ENCODE assay signal across 18 cellular contexts in genomic region chr2:8582191-8582849, GRCh38.
DNase-seq lines count a peak whose midpoint lies in the region; ATAC-seq and TF ChIP-seq lines count a peak whose summit lies in the region.
"Had no signal": no experiment of that assay in that cellular context is flagged by ENCODE, and none has a peak within 500 bp of the region (broad histone marks: within the 10 kb centered on the region; RNA-seq: fewer than 3 reads in every experiment).

No MANE protein-coding gene starts in this region.

- H3K4me3 Mint-ChIP-seq in chondrocyte (ENCODE audit: unreplicated experiment) (no peak overlapping the region), WTC11 (no peak overlapping the region)
- H3K4me3 Mint-ChIP-seq: activated T-cell treated with anti-CD3 and anti-CD28 coated beads, Interleukin-2, amount 50 U/mL, for 24 hours had no signal

- H3K36me3 Mint-ChIP-seq in chondrocyte (ENCODE audit: low read depth): no peaks in the 10 kb centered on the region
- no peaks in the 10 kb centered on the region for H3K36me3 Mint-ChIP-seq in WTC11
- H3K36me3 Mint-ChIP-seq: naive thymus-derived CD4-positive, alpha-beta T cell had no signal

- H3K79me2 ChIP-seq in hepatocyte: peaks cover 2% of the 10 kb centered on the region

- H3K4me3 ChIP-seq in left ventricle myocardium inferior: no peak overlapping the region
- peak overlapping the region; percentile 57 to 69 for H3K4me3 ChIP-seq in neutrophil (ENCODE audit: low read depth in 1 of 2, low read length in 1 of 2)
- no peak overlapping the region for H3K4me3 ChIP-seq in tibial artery
- no peak overlapping the region for H3K4me3 ChIP-seq in hepatocyte

- H2AFZ ChIP-seq in hepatocyte: no peak overlapping the region

- intact Hi-C loops in left ventricle myocardium inferior (cut with micrococcal nuclease) (no loop called here), Right ventricle myocardium inferior (cut with DNase I) (loop anchor here (2.0 kb wide), 1 partner anchor 96 kb away; no protein-coding TSS in a partner anchor), tibial artery (cut with DNase I; ENCODE audit: low total_unique reads) (no loop called here)

- POLR2A ChIA-PET in WTC11 (lab: Charles Lee): interaction anchor here (0.9 to 1.5 kb wide), 3 partner anchors 9 to 100 kb away, joined by 3 to 6 read pairs (median 5); partner anchors contain the start of gene ID2

- H3K9me3 Mint-ChIP-seq in chondrocyte (ENCODE audit: low read depth): no peaks in the 10 kb centered on the region
- no peaks in the 10 kb centered on the region for H3K9me3 Mint-ChIP-seq in WTC11
- H3K9me3 Mint-ChIP-seq: activated T-cell treated with anti-CD3 and anti-CD28 coated beads, Interleukin-2, amount 50 U/mL, for 24 hours; naive thymus-derived CD4-positive, alpha-beta T cell; stimulated activated naive CD8-positive, alpha-beta T cell treated with anti-CD3 and anti-CD28 coated beads, Interleukin-15, amount 100 ng/mL, for 72 hours had no signal

- TF ChIP-seq POLR2A in GM18505 (IDR thresholded peaks at IDR 0.05; ENCODE audit: borderline replicate concordance, extremely low read depth, insufficient read depth, insufficient read length): no peak

- CTCF ChIA-PET in WTC11 (lab: Charles Lee): interaction anchor here (0.8 kb wide), 1 partner anchor 62 kb away, joined by 3 read pairs; no protein-coding TSS in a partner anchor

- peaks cover 4% of the 10 kb centered on the region for H3K4me1 Mint-ChIP-seq in chondrocyte (ENCODE audit: low read depth)
- H3K4me1 Mint-ChIP-seq in WTC11: peaks cover 59% of the 10 kb centered on the region

- H4K20me1 ChIP-seq in hepatocyte (ENCODE audit: insufficient read depth, poor library complexity, severe bottlenecking): no peaks in the 10 kb centered on the region

- peaks cover 39% of the 10 kb centered on the region for H3K4me1 ChIP-seq in left ventricle myocardium inferior
- peaks cover 31 to 32% of the 10 kb centered on the region in 2 experiments for H3K4me1 ChIP-seq in neutrophil (ENCODE audit: control insufficient read depth in 1 of 2, insufficient read depth in 1 of 2, low read depth in 1 of 2, low read length in 1 of 2)
- H3K4me1 ChIP-seq in tibial artery: peaks cover 0 to 17% (median 12%) of the 10 kb centered on the region in 4 donors
- peaks cover 11% of the 10 kb centered on the region for H3K4me1 ChIP-seq in hepatocyte (ENCODE audit: insufficient read depth)

- H3K36me3 ChIP-seq in left ventricle myocardium inferior: no peaks in the 10 kb centered on the region
- no peaks in the 10 kb centered on the region for H3K36me3 ChIP-seq in neutrophil
- no peaks in the 10 kb centered on the region for H3K36me3 ChIP-seq in tibial artery
- no peaks in the 10 kb centered on the region for H3K36me3 ChIP-seq in hepatocyte (replicated peaks; ENCODE audit: insufficient read depth, low read depth)

- H3K27ac Mint-ChIP-seq in chondrocyte (ENCODE audit: unreplicated experiment) (no peak overlapping the region), WTC11 (no peak overlapping the region)
- H3K27ac Mint-ChIP-seq: activated CD4-positive, alpha-beta T cell treated with anti-CD3 and anti-CD28 coated beads for 36 hours; activated T-cell treated with anti-CD3 and anti-CD28 coated beads, Interleukin-2, amount 50 U/mL, for 24 hours; stimulated activated naive CD8-positive, alpha-beta T cell treated with anti-CD3 and anti-CD28 coated beads, Interleukin-15, amount 100 ng/mL, for 72 hours had no signal

- no peak overlapping the region for H3K4me2 ChIP-seq in hepatocyte

- WGBS in hepatocyte (ENCODE audit: low lambda C conversion rate, missing lambda C conversion rate): 92% methylated on average over 7 of the region's 7 CpGs

- H3K9me2 ChIP-seq in hepatocyte (replicated peaks; ENCODE audit: insufficient read depth): no peaks in the 10 kb centered on the region

- no peaks in the 10 kb centered on the region for H3K27me3 ChIP-seq in left ventricle myocardium inferior (ENCODE audit: low read depth)
- no peaks in the 10 kb centered on the region for H3K27me3 ChIP-seq in neutrophil
- no peaks in the 10 kb centered on the region for H3K27me3 ChIP-seq in tibial artery
- no peaks in the 10 kb centered on the region for H3K27me3 ChIP-seq in hepatocyte

- H3K27ac ChIP-seq in left ventricle myocardium inferior (replicated peaks) (peak overlapping the region; percentile 76), neutrophil (peak overlapping the region; percentile 93), tibial artery (peak overlapping the region; percentile 45 to 61), hepatocyte (no peak overlapping the region)

- ATAC-seq in Right ventricle myocardium inferior (no peak), WTC11 (no peak), GM18505 (IDR thresholded peaks at IDR 0.05; ENCODE audit: unreplicated experiment) (no peak)
- ATAC-seq: activated CD4-positive, alpha-beta T cell treated with anti-CD3 and anti-CD28 coated beads for 36 hours had no signal

- DNase-seq in left ventricle myocardium inferior (no peak), Right ventricle myocardium inferior (ENCODE audit: missing footprints) (no peak), chondrocyte (ENCODE audit: low spot score) (peak; percentile 64), tibial artery (no peak), WTC11 (ENCODE audit: low spot score) (no peak), hepatocyte (ENCODE audit: low spot score) (no peak)
- DNase-seq: activated CD4-positive, alpha-beta T cell treated with anti-CD3 and anti-CD28 coated beads for 36 hours; activated naive CD4-positive, alpha-beta T cell treated with anti-CD3 and anti-CD28 coated beads, Interleukin-2, amount 50 U/mL, for 16 hours; activated T-cell treated with anti-CD3 and anti-CD28 coated beads, Interleukin-2, amount 50 U/mL, for 24 hours; COR-L47; NCI-H2029 treated with DMSO at 0.1 percent for 48 hours; NCI-H510A treated with DMSO at 0.1 percent for 48 hours; OCI-M1; stimulated activated naive CD8-positive, alpha-beta T cell treated with anti-CD3 and anti-CD28 coated beads, Interleukin-15, amount 100 ng/mL, for 72 hours; T1000 had no signal

- H3K9me3 ChIP-seq in left ventricle myocardium inferior (replicated peaks) (no peaks in the 10 kb centered on the region), neutrophil (no peaks in the 10 kb centered on the region), tibial artery (no peaks in the 10 kb centered on the region), hepatocyte (ENCODE audit: low read depth) (no peaks in the 10 kb centered on the region)

- H3K27me3 Mint-ChIP-seq in chondrocyte (ENCODE audit: low read depth) (peaks cover 8% of the 10 kb centered on the region), WTC11 (ENCODE audit: low read depth) (no peaks in the 10 kb centered on the region; the same call in none of the 2 replicates)

- TF ChIP-seq CTCF in left ventricle myocardium inferior (IDR thresholded peaks at IDR 0.05; ENCODE audit: borderline replicate concordance) (no peak), chondrocyte (IDR thresholded peaks at IDR 0.05) (no peak), neutrophil (IDR thresholded peaks at IDR 0.05) (no peak), tibial artery (IDR thresholded peaks at IDR 0.05) (no peak), WTC11 (IDR thresholded peaks at IDR 0.05) (no peak), hepatocyte (IDR thresholded peaks at IDR 0.05; ENCODE audit: poor library complexity) (no peak)

TF ChIP-seq in WTC11, 78 proteins besides CTCF, POLR2A, EP300 and RAD21 (continues in another document):
- no peak for TF ChIP-seq JAZF1 (CRISPR knock-in tag; IDR thresholded peaks at IDR 0.05)
- TF ChIP-seq ZBTB21 (CRISPR knock-in tag; IDR thresholded peaks at IDR 0.05; ENCODE audit: borderline replicate concordance): no peak
- no peak for TF ChIP-seq NFYB (CRISPR knock-in tag; conservative IDR thresholded peaks at IDR 0.05; ENCODE audit: low read depth)
- TF ChIP-seq ZNF138 (CRISPR knock-in tag; conservative IDR thresholded peaks at IDR 0.05): no peak
- TF ChIP-seq ETV6 (CRISPR knock-in tag; IDR thresholded peaks at IDR 0.05): no peak
- TF ChIP-seq USF2 (CRISPR knock-in tag; IDR thresholded peaks at IDR 0.05): no peak
- no peak for TF ChIP-seq ATF1 (CRISPR knock-in tag; IDR thresholded peaks at IDR 0.05)
- TF ChIP-seq ESRRA (CRISPR knock-in tag; IDR thresholded peaks at IDR 0.05; ENCODE audit: borderline replicate concordance): no peak
- TF ChIP-seq, protein P1, sequence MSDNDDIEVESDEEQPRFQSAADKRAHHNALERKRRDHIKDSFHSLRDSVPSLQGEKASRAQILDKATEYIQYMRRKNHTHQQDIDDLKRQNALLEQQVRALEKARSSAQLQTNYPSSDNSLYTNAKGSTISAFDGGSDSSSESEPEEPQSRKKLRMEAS (CRISPR knock-in tag; IDR thresholded peaks at IDR 0.05): no peak
- TF ChIP-seq, protein P2, sequence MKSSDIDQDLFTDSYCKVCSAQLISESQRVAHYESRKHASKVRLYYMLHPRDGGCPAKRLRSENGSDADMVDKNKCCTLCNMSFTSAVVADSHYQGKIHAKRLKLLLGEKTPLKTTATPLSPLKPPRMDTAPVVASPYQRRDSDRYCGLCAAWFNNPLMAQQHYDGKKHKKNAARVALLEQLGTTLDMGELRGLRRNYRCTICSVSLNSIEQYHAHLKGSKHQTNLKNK (CRISPR knock-in tag; IDR thresholded peaks at IDR 0.05): no peak
- TF ChIP-seq, protein P3, sequence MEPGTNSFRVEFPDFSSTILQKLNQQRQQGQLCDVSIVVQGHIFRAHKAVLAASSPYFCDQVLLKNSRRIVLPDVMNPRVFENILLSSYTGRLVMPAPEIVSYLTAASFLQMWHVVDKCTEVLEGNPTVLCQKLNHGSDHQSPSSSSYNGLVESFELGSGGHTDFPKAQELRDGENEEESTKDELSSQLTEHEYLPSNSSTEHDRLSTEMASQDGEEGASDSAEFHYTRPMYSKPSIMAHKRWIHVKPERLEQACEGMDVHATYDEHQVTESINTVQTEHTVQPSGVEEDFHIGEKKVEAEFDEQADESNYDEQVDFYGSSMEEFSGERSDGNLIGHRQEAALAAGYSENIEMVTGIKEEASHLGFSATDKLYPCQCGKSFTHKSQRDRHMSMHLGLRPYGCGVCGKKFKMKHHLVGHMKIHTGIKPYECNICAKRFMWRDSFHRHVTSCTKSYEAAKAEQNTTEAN (CRISPR knock-in tag; IDR thresholded peaks at IDR 0.05): no peak
- TF ChIP-seq OVOL2 (CRISPR knock-in tag; IDR thresholded peaks at IDR 0.05; ENCODE audit: borderline replicate concordance): no peak
- no peak for TF ChIP-seq TEAD1 (CRISPR knock-in tag; IDR thresholded peaks at IDR 0.05)
- no peak for TF ChIP-seq HMGA2 (CRISPR knock-in tag; IDR thresholded peaks at IDR 0.05)
- TF ChIP-seq MXD4 (CRISPR knock-in tag; IDR thresholded peaks at IDR 0.05; ENCODE audit: borderline replicate concordance): no peak
- no peak for TF ChIP-seq SOX15 (CRISPR knock-in tag; IDR thresholded peaks at IDR 0.05)

Comparison
In these comparisons a context has a peak if more than half of its experiments do, and no peak if none do; other contexts are left out.
1. H3K4me3 ChIP-seq: peak in neutrophil (2 of 2); none in left ventricle myocardium inferior (single experiment), tibial artery (0 of 2) and hepatocyte (single experiment).